Comparison of ENCODE assay signal across 24 cellular contexts in genomic region chr9:4266602-4267001, GRCh38.
"Had no signal": no experiment of that assay in that cellular context is flagged by ENCODE, and none has a peak within 500 bp of the region (broad histone marks: within the 10 kb centered on the region; RNA-seq: fewer than 3 reads in every experiment).

No MANE protein-coding gene starts in this region.

- H3K9me3 ChIP-seq: esophagus muscularis mucosa, gastrocnemius medialis, heart right ventricle, left lung, lower lobe of right lung, mucosa of descending colon had no signal

- H3K27ac ChIP-seq: coronary artery, dorsolateral prefrontal cortex, esophagus muscularis mucosa, gastrocnemius medialis, heart right ventricle, left lung, lower lobe of right lung had no signal

- H3K4me1 ChIP-seq: gastrocnemius medialis, heart right ventricle, left lung, lower lobe of right lung had no signal

- FAIRE-seq: colon, endothelial cell of umbilical vein, islet of Langerhans, keratinocyte had no signal

- ATAC-seq: gastrocnemius medialis, heart right ventricle, left cardiac atrium, left lung, left ventricle myocardium superior, lower lobe of right lung, mucosa of descending colon had no signal

- H3K4me3 ChIP-seq: coronary artery, dorsolateral prefrontal cortex, esophagus muscularis mucosa, gastrocnemius medialis, heart right ventricle, left lung, lower lobe of right lung, mucosa of descending colon had no signal

- H3K36me3 ChIP-seq: esophagus muscularis mucosa, gastrocnemius medialis, heart right ventricle, left lung, lower lobe of right lung had no signal

- DNase-seq: dermis blood vessel endothelial cell; dorsolateral prefrontal cortex; effector CD4-positive, alpha-beta T cell; effector memory CD4-positive, alpha-beta T cell; foreskin fibroblast; foreskin melanocyte; gastrocnemius medialis; glutamatergic neuron; head of caudate nucleus; heart right ventricle; hippocampal formation; left cardiac atrium; left lung; left ventricle myocardium superior; lower lobe of right lung; mesenchymal stem cell; mucosa of descending colon; naive B cell had no signal

- H3K27me3 ChIP-seq: dorsolateral prefrontal cortex, esophagus muscularis mucosa, gastrocnemius medialis, heart right ventricle, left lung had no signal
